In the genomic region with DNA sequence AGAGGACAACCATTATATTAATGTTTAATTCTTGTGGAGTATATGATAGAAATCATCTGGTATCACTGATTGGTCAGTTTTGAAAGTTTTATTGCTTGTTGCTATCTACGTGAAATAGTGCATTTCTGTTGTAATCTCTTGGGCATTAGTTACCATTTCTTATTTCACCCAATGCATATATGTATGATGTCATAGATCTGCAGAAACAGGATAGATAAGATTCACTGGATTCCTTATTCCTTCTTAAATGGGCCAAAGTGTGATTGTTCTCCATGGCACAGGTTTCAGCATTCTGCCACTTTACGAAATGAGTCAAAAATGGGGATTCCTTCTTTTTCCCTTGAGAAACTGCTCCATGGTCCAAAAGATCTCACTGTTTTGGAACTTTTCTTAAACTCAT, we compare ENCODE assay signal across 39 cellular contexts.
"Had no signal": no experiment of that assay in that cellular context is flagged by ENCODE, and none has a peak within 500 bp of the region (broad histone marks: within the 10 kb centered on the region; RNA-seq: fewer than 3 reads in every experiment).

No MANE protein-coding gene starts in this region.

- H3K27ac ChIP-seq: adrenal gland, ascending aorta, body of pancreas, brain microvascular endothelial cell, breast epithelium, cardiac muscle cell had no signal

- H3K27me3 Mint-ChIP-seq: activated naive CD4-positive, alpha-beta T cell treated with anti-CD3 and anti-CD28 coated beads, Interleukin-2, amount 10 ng/mL, durations not matched to agents 7 days and 5 days; activated naive CD4-positive, alpha-beta T cell treated with anti-CD3 and anti-CD28 coated beads, Interleukin-2, amount 50 U/mL, for 24 hours; activated naive CD8-positive, alpha-beta T cell; activated naive CD8-positive, alpha-beta T cell treated with anti-CD3 and anti-CD28 coated beads for 36 hours; activated naive CD8-positive, alpha-beta T cell treated with anti-CD3 and anti-CD28 coated beads, Interleukin-2, amount 10 ng/mL, durations not matched to agents 7 days and 5 days; activated naive CD8-positive, alpha-beta T cell treated with anti-CD3 and anti-CD28 coated beads, Interleukin-2, amount 50 U/mL, for 24 hours; activated T-cell treated with anti-CD3 and anti-CD28 coated beads, Interleukin-2, amount 50 U/mL, for 24 hours; activated T-helper 17 cell treated with anti-CD3 and anti-CD28 coated beads, Interleukin-2, amount 50 U/mL, for 72 hours; brain; central memory CD8-positive, alpha-beta T cell had no signal

- FAIRE-seq: astrocyte, bronchial epithelial cell had no signal

- H3K4me3 ChIP-seq: adrenal gland, ascending aorta, body of pancreas, breast epithelium, cardiac muscle cell had no signal

- H3K4me1 Mint-ChIP-seq: activated naive CD4-positive, alpha-beta T cell treated with anti-CD3 and anti-CD28 coated beads, Interleukin-2, amount 10 ng/mL, durations not matched to agents 7 days and 5 days; activated naive CD8-positive, alpha-beta T cell treated with anti-CD3 and anti-CD28 coated beads, Interleukin-2, amount 10 ng/mL, durations not matched to agents 7 days and 5 days had no signal

- H3K36me3 ChIP-seq: adrenal gland, ascending aorta, brain microvascular endothelial cell, breast epithelium, cardiac muscle cell had no signal

- H3K4me1 ChIP-seq: adrenal gland, ascending aorta, breast epithelium had no signal

- H3K27ac Mint-ChIP-seq: activated naive CD4-positive, alpha-beta T cell treated with anti-CD3 and anti-CD28 coated beads for 36 hours; activated naive CD4-positive, alpha-beta T cell treated with anti-CD3 and anti-CD28 coated beads, Interleukin-2, amount 10 ng/mL, durations not matched to agents 7 days and 5 days; activated naive CD4-positive, alpha-beta T cell treated with anti-CD3 and anti-CD28 coated beads, Interleukin-2, amount 50 U/mL, for 24 hours; activated naive CD4-positive, alpha-beta T cell treated with anti-CD3 and anti-CD28 coated beads, Interleukin-2, amount 50 U/mL, for 72 hours; activated naive CD8-positive, alpha-beta T cell; activated naive CD8-positive, alpha-beta T cell treated with anti-CD3 and anti-CD28 coated beads for 36 hours; activated naive CD8-positive, alpha-beta T cell treated with anti-CD3 and anti-CD28 coated beads, Interleukin-2, amount 10 ng/mL, durations not matched to agents 7 days and 5 days; activated naive CD8-positive, alpha-beta T cell treated with anti-CD3 and anti-CD28 coated beads, Interleukin-2, amount 50 U/mL, for 24 hours; activated T-cell treated with anti-CD3 and anti-CD28 coated beads, Interleukin-2, amount 50 U/mL, for 24 hours; activated T-cell treated with anti-CD3 and anti-CD28 coated beads, Interleukin-2, amount 50 U/mL, for 72 hours; activated T-helper 1 cell treated with anti-CD3 and anti-CD28 coated beads, Interleukin-12 subunit alpha, Interleukin-12 subunit beta, Interleukin-2, Interleukin-4 antibody, amounts not matched to agents 30 ng/mL and 10 ng/mL and 1 ng/mL, durations not matched to agents 14 hours and 24 hours and 36 hours; activated T-helper 17 cell treated with anti-CD3 and anti-CD28 coated beads, Interleukin-2, amount 50 U/mL, for 72 hours; activated T-helper 2 cell treated with anti-CD3 and anti-CD28 coated beads, Interferon-gamma antibody, Interleukin-2, Interleukin-4, amounts not matched to agents 10 μg/mL and 5 μg/mL and 100 μg/mL, durations not matched to agents 14 hours and 24 hours and 36 hours; brain had no signal

- H3K9me3 Mint-ChIP-seq: activated naive CD4-positive, alpha-beta T cell treated with anti-CD3 and anti-CD28 coated beads for 36 hours; activated naive CD4-positive, alpha-beta T cell treated with anti-CD3 and anti-CD28 coated beads, Interleukin-2, amount 10 ng/mL, durations not matched to agents 7 days and 5 days; activated naive CD8-positive, alpha-beta T cell treated with anti-CD3 and anti-CD28 coated beads for 36 hours; activated naive CD8-positive, alpha-beta T cell treated with anti-CD3 and anti-CD28 coated beads, Interleukin-2, amount 10 ng/mL, durations not matched to agents 7 days and 5 days; activated naive CD8-positive, alpha-beta T cell treated with anti-CD3 and anti-CD28 coated beads, Interleukin-2, amount 50 U/mL, for 24 hours; activated T-cell treated with anti-CD3 and anti-CD28 coated beads, Interleukin-2, amount 50 U/mL, for 24 hours; activated T-cell treated with anti-CD3 and anti-CD28 coated beads, Interleukin-2, amount 50 U/mL, for 4 hours; activated T-cell treated with anti-CD3 and anti-CD28 coated beads, Interleukin-2, amount 50 U/mL, for 72 hours; activated T-helper 1 cell treated with anti-CD3 and anti-CD28 coated beads, Interleukin-12 subunit alpha, Interleukin-12 subunit beta, Interleukin-2, Interleukin-4 antibody, amounts not matched to agents 30 ng/mL and 10 ng/mL and 1 ng/mL, durations not matched to agents 14 hours and 24 hours and 36 hours; activated T-helper 17 cell treated with anti-CD3 and anti-CD28 coated beads, Interleukin-2, amount 50 U/mL, for 72 hours; activated T-helper 2 cell treated with anti-CD3 and anti-CD28 coated beads, Interferon-gamma antibody, Interleukin-2, Interleukin-4, amounts not matched to agents 10 μg/mL and 5 μg/mL and 100 μg/mL, durations not matched to agents 14 hours and 24 hours and 36 hours; brain; central memory CD8-positive, alpha-beta T cell had no signal

- ATAC-seq: activated naive CD4-positive, alpha-beta T cell treated with anti-CD3 and anti-CD28 coated beads, Interleukin-2, amount 50 U/mL, for 72 hours; activated naive CD8-positive, alpha-beta T cell treated with anti-CD3 and anti-CD28 coated beads, Interleukin-2, amount 50 U/mL, for 24 hours; activated T-cell treated with anti-CD3 and anti-CD28 coated beads, Interleukin-2, amount 50 U/mL, for 4 hours; activated T-cell treated with anti-CD3 and anti-CD28 coated beads, Interleukin-2, amount 50 U/mL, for 72 hours; activated T-helper 17 cell treated with anti-CD3 and anti-CD28 coated beads, Interleukin-2, amount 50 U/mL, for 72 hours; body of pancreas had no signal

- H3K27me3 ChIP-seq: adrenal gland, ascending aorta, body of pancreas, brain microvascular endothelial cell, breast epithelium, cardiac muscle cell had no signal

- H3K9me3 ChIP-seq: adrenal gland, ascending aorta, body of pancreas, breast epithelium had no signal

- DNase-seq: activated effector memory CD4-positive, alpha-beta T cell treated with anti-CD3 and anti-CD28 coated beads, Interleukin-2, amount 50 U/mL, for 16 hours; activated effector memory CD4-positive, alpha-beta T cell treated with Interleukin-2 at 50 U/mL for 16 hours; activated gamma-delta T cell; activated gamma-delta T cell treated with Interleukin-2 at 50 U/mL for 16 hours; activated naive CD4-positive, alpha-beta T cell; activated naive CD4-positive, alpha-beta T cell treated with anti-CD3 and anti-CD28 coated beads for 36 hours; activated naive CD4-positive, alpha-beta T cell treated with anti-CD3 and anti-CD28 coated beads, Interleukin-2, amount 10 ng/mL, durations not matched to agents 7 days and 5 days; activated naive CD4-positive, alpha-beta T cell treated with anti-CD3 and anti-CD28 coated beads, Interleukin-2, amount 50 U/mL, for 16 hours; activated naive CD4-positive, alpha-beta T cell treated with Interleukin-2 at 50 U/mL for 16 hours; activated naive CD8-positive, alpha-beta T cell treated with anti-CD3 and anti-CD28 coated beads for 36 hours; activated naive CD8-positive, alpha-beta T cell treated with anti-CD3 and anti-CD28 coated beads, Interleukin-2, amount 10 ng/mL, durations not matched to agents 7 days and 5 days; activated naive CD8-positive, alpha-beta T cell treated with anti-CD3 and anti-CD28 coated beads, Interleukin-2, amount 50 U/mL, for 24 hours; activated T-cell treated with anti-CD3 and anti-CD28 coated beads, Interleukin-2, amount 50 U/mL, for 24 hours; activated T-cell treated with anti-CD3 and anti-CD28 coated beads, Interleukin-2, amount 50 U/mL, for 4 hours; activated T-cell treated with anti-CD3 and anti-CD28 coated beads, Interleukin-2, amount 50 U/mL, for 48 hours; activated T-cell treated with anti-CD3 and anti-CD28 coated beads, Interleukin-2, amount 50 U/mL, for 72 hours; adrenal gland; amniotic stem cell; amygdala; anterior cingulate cortex; aorta; body of pancreas; brain microvascular endothelial cell; caudate nucleus; central memory CD4-positive, alpha-beta T cell; cerebellar nuclear complex had no signal

- H3K4me3 Mint-ChIP-seq: activated naive CD4-positive, alpha-beta T cell treated with anti-CD3 and anti-CD28 coated beads for 36 hours; activated naive CD4-positive, alpha-beta T cell treated with anti-CD3 and anti-CD28 coated beads, Interleukin-2, amount 10 ng/mL, durations not matched to agents 7 days and 5 days; activated naive CD4-positive, alpha-beta T cell treated with anti-CD3 and anti-CD28 coated beads, Interleukin-2, amount 50 U/mL, for 24 hours; activated naive CD8-positive, alpha-beta T cell; activated naive CD8-positive, alpha-beta T cell treated with anti-CD3 and anti-CD28 coated beads for 36 hours; activated naive CD8-positive, alpha-beta T cell treated with anti-CD3 and anti-CD28 coated beads, Interleukin-2, amount 10 ng/mL, durations not matched to agents 7 days and 5 days; activated naive CD8-positive, alpha-beta T cell treated with anti-CD3 and anti-CD28 coated beads, Interleukin-2, amount 50 U/mL, for 24 hours; activated T-cell treated with anti-CD3 and anti-CD28 coated beads, Interleukin-2, amount 50 U/mL, for 24 hours; activated T-cell treated with anti-CD3 and anti-CD28 coated beads, Interleukin-2, amount 50 U/mL, for 4 hours; activated T-cell treated with anti-CD3 and anti-CD28 coated beads, Interleukin-2, amount 50 U/mL, for 72 hours; activated T-helper 1 cell treated with anti-CD3 and anti-CD28 coated beads, Interleukin-12 subunit alpha, Interleukin-12 subunit beta, Interleukin-2, Interleukin-4 antibody, amounts not matched to agents 30 ng/mL and 10 ng/mL and 1 ng/mL, durations not matched to agents 14 hours and 24 hours and 36 hours; activated T-helper 17 cell treated with anti-CD3 and anti-CD28 coated beads, Interleukin-2, amount 50 U/mL, for 72 hours; brain; central memory CD8-positive, alpha-beta T cell had no signal
